In the genomic region with DNA sequence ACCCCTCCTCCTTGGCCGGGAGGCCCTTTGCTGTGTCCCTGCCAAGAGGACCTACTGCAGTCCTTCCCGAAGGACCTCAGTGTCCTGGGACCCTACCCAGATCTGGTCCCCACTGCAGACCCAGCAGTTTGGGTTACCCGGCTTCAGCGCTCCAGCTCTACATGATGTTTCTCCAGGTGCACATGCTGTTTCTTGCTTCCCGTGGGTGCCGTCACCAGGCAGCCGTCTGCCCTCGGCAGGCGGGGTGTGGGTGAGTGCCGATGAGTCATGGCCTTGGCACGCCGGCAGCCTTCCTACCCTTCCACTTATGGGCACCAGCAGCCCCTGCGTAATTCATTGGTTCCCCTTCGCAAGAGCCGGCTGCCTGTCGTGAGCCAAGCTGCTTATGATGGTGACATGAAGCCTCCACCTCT, we compare ENCODE assay signal across 8 cellular contexts.
DNase-seq lines count a peak whose midpoint lies in the region; ATAC-seq and TF ChIP-seq lines count a peak whose summit lies in the region.

No MANE protein-coding gene starts in this region.

- TF ChIP-seq EP300 in gastroesophageal sphincter (IDR thresholded peaks at IDR 0.05) = no peak

- 40% methylated on average over 1 of the region's 16 CpGs; no CpG with 5 or more reads in 1 of the 2 donors for WGBS in gastroesophageal sphincter (ENCODE audit: low coverage in 1 of 2), 2 donors

- H3K4me1 ChIP-seq in SJSA1 (replicated peaks) (peaks cover 54% of the 10 kb centered on the region), gastroesophageal sphincter (peaks cover 0 to 85% (median 34%) of the 10 kb centered on the region in 3 donors), skeletal muscle satellite cell (ENCODE audit: control insufficient read depth, insufficient read depth, low read length) (peaks cover 16% of the 10 kb centered on the region)

- H3K27me3 ChIP-seq in SJSA1 (replicated peaks) (no peaks in the 10 kb centered on the region), gastroesophageal sphincter (no peaks in the 10 kb centered on the region), skeletal muscle satellite cell (ENCODE audit: control insufficient read depth, insufficient read depth, low read length) (no peaks in the 10 kb centered on the region)

- ATAC-seq in gastroesophageal sphincter = peak; percentile 85
- no peak for ATAC-seq in GM18870 (IDR thresholded peaks at IDR 0.05; ENCODE audit: unreplicated experiment)
- no peak for ATAC-seq in HG02588 (IDR thresholded peaks at IDR 0.05; ENCODE audit: unreplicated experiment)
- no peak for ATAC-seq in GM18909 (IDR thresholded peaks at IDR 0.05; ENCODE audit: poor library complexity, unreplicated experiment)

- peak overlapping the region; percentile 39 for H3K9ac ChIP-seq in skeletal muscle satellite cell (ENCODE audit: low read depth, low read length)

- CTCF ChIA-PET in GM10248 (lab: Yijun Ruan, JAX) = interaction anchor here (0.6 to 13.3 kb wide), 33 partner anchors 9 to 453 kb away, joined by 3 to 229 read pairs (median 4); a partner anchor contains a TSS

- TF ChIP-seq CTCF in GM10248 (IDR thresholded peaks at IDR 0.05; ENCODE audit: control extremely low read depth, extremely low read depth, low read depth, missing control alignments) (peak; percentile 6), gastroesophageal sphincter (IDR thresholded peaks at IDR 0.05) (peak in 1 of 4 experiments; percentile 27)

- DNase-seq in GM10248 (ENCODE audit: extremely low spot score) (no peak), SJSA1 (ENCODE audit: low read depth in 1 of 2, low spot score in 2 of 2) (peak; percentile 91 to 94), hepatic stellate cell (ENCODE audit: low spot score) (no peak)

- no peak overlapping the region for H3K4me3 ChIP-seq in SJSA1
- peak overlapping the region in 1 of 2 donors; percentile 27 for H3K4me3 ChIP-seq in gastroesophageal sphincter
- peak overlapping the region; percentile 47 for H3K4me3 ChIP-seq in skeletal muscle satellite cell (ENCODE audit: low read length)

- peak overlapping the region; percentile 82 for H3K4me2 ChIP-seq in skeletal muscle satellite cell (ENCODE audit: low read length)

- POLR2A ChIA-PET in GM10248 (lab: Yijun Ruan, JAX) = no interaction called here

- peaks cover 88% of the 10 kb centered on the region for H3K36me3 ChIP-seq in SJSA1
- peaks cover 0 to 80% of the 10 kb centered on the region in 2 donors for H3K36me3 ChIP-seq in gastroesophageal sphincter
- peaks cover 23% of the 10 kb centered on the region for H3K36me3 ChIP-seq in skeletal muscle satellite cell (ENCODE audit: insufficient read depth, low read length)

- no peak for TF ChIP-seq POLR2A in gastroesophageal sphincter (IDR thresholded peaks at IDR 0.05)

- H3K27ac ChIP-seq in SJSA1 = peak overlapping the region; percentile 66
- H3K27ac ChIP-seq in gastroesophageal sphincter = peak overlapping the region; percentile 55 to 93 (median 90)

- no peaks in the 10 kb centered on the region for H3K9me3 ChIP-seq in SJSA1 (replicated peaks)
- H3K9me3 ChIP-seq in gastroesophageal sphincter = no peaks in the 10 kb centered on the region
- no peaks in the 10 kb centered on the region for H3K9me3 ChIP-seq in skeletal muscle satellite cell (replicated peaks; ENCODE audit: low read length)

Comparison
In these comparisons a context has a peak if more than half of its experiments do, and no peak if none do; other contexts are left out.
1. DNase-seq: peak in SJSA1 (2 of 2); none in GM10248 (single experiment) and hepatic stellate cell (single experiment).